Comparison of ENCODE assay signal across 17 cellular contexts in genomic region chr9:99779277-99779676, GRCh38. TPM values are rescaled to one million over a fixed set of nuclear protein-coding genes. Genes with fewer than 3 reads are reported as not detected.
DNase-seq lines count a peak whose midpoint lies in the region; ATAC-seq and TF ChIP-seq lines count a peak whose summit lies in the region.
"Had no signal": no experiment of that assay in that cellular context is flagged by ENCODE, and none has a peak within 500 bp of the region (broad histone marks: within the 10 kb centered on the region; RNA-seq: fewer than 3 reads in every experiment).

No MANE protein-coding gene starts in this region.

- no peaks in the 10 kb centered on the region for H3K79me2 ChIP-seq in OCI-LY3 (ENCODE audit: low read length)

- H3K36me3 ChIP-seq in OCI-LY3 (replicated peaks; ENCODE audit: low read depth, low read length) (no peaks in the 10 kb centered on the region), H7 (replicated peaks; ENCODE audit: control insufficient read depth, insufficient read depth, low read length) (no peaks in the 10 kb centered on the region)
- H3K36me3 ChIP-seq: BE2C had no signal

- intact Hi-C loops in left cardiac atrium (cut with DNase I), result no loop called here

- peaks cover 39% of the 10 kb centered on the region for H3K4me1 ChIP-seq in OCI-LY3 (ENCODE audit: low read length)
- H3K4me1 ChIP-seq: BE2C had no signal

- peak overlapping the region; percentile 37 for H3K4me2 ChIP-seq in OCI-LY3 (ENCODE audit: low read length)

- H3K36me3 Mint-ChIP-seq in activated T-cell treated with anti-CD3 and anti-CD28 coated beads, Interleukin-2, amount 50 U/mL, for 24 hours (ENCODE audit: low read depth), result no peaks in the 10 kb centered on the region

- no peaks in the 10 kb centered on the region for H3K27me3 ChIP-seq in OCI-LY3 (ENCODE audit: low read depth, low read length)
- no peaks in the 10 kb centered on the region for H3K27me3 ChIP-seq in H7 (ENCODE audit: control insufficient read depth, insufficient read depth, low read length)
- H3K27me3 ChIP-seq: BE2C had no signal

- H3K4me3 ChIP-seq in OCI-LY3 (ENCODE audit: low read length) (no peak overlapping the region), H7 (ENCODE audit: insufficient read depth, low read depth, low read length) (no peak overlapping the region)

- no peak overlapping the region for H3K27ac ChIP-seq in OCI-LY3 (ENCODE audit: low read length)

- no peak for TF ChIP-seq CTCF in OCI-LY3 (IDR thresholded peaks at IDR 0.05; ENCODE audit: low read depth, low read length)

- H3K9me3 Mint-ChIP-seq in activated T-cell treated with anti-CD3 and anti-CD28 coated beads, Interleukin-2, amount 50 U/mL, for 24 hours, result no peaks in the 10 kb centered on the region
- no peaks in the 10 kb centered on the region for H3K9me3 Mint-ChIP-seq in stimulated activated naive CD8-positive, alpha-beta T cell treated with anti-CD3 and anti-CD28 coated beads, Interleukin-15, amount 100 ng/mL, for 72 hours
- H3K9me3 Mint-ChIP-seq: HFFc6 had no signal

- no peak overlapping the region for H3K4me3 Mint-ChIP-seq in activated T-cell treated with anti-CD3 and anti-CD28 coated beads, Interleukin-2, amount 50 U/mL, for 24 hours
- H3K4me3 Mint-ChIP-seq in stimulated activated naive CD8-positive, alpha-beta T cell treated with anti-CD3 and anti-CD28 coated beads, Interleukin-15, amount 100 ng/mL, for 72 hours, result no peak overlapping the region
- H3K4me3 Mint-ChIP-seq: HFFc6 had no signal

- ATAC-seq in esophagus mucosa (peak; percentile 59), left cardiac atrium (no peak)
- ATAC-seq in stimulated activated naive CD8-positive, alpha-beta T cell treated with anti-CD3 and anti-CD28 coated beads, Interleukin-15, amount 100 ng/mL, for 72 hours, result peak; percentile 84

- H2AFZ ChIP-seq in OCI-LY3 (ENCODE audit: low read depth, low read length), result no peak overlapping the region

- peak overlapping the region; percentile 51 for H3K27ac Mint-ChIP-seq in activated T-cell treated with anti-CD3 and anti-CD28 coated beads, Interleukin-2, amount 50 U/mL, for 24 hours
- H3K27ac Mint-ChIP-seq in stimulated activated naive CD8-positive, alpha-beta T cell treated with anti-CD3 and anti-CD28 coated beads, Interleukin-15, amount 100 ng/mL, for 72 hours, result no peak overlapping the region
- H3K27ac Mint-ChIP-seq: HFFc6 had no signal

- no peak for DNase-seq in activated T-cell treated with anti-CD3 and anti-CD28 coated beads, Interleukin-2, amount 50 U/mL, for 24 hours
- no peak for DNase-seq in activated T-cell treated with anti-CD3 and anti-CD28 coated beads, Interleukin-2, amount 50 U/mL, for 48 hours
- no peak for DNase-seq in stimulated activated naive CD8-positive, alpha-beta T cell treated with anti-CD3 and anti-CD28 coated beads, Interleukin-15, amount 100 ng/mL, for 72 hours
- DNase-seq in H7 (no peak), left cardiac atrium (no peak)
- DNase-seq: BE2C, DMS53, GDM1, HFFc6, Karpas-422, NCI-H1694, NCI-H2171 treated with DMSO at 0.1 percent for 48 hours, NCI-H446, NCI-H526, SIG-M5 had no signal

- H4K20me1 ChIP-seq in OCI-LY3 (ENCODE audit: insufficient read depth, low read length), result no peaks in the 10 kb centered on the region

- no peak overlapping the region for H3K9ac ChIP-seq in OCI-LY3 (ENCODE audit: low read length)

- H3K9me3 ChIP-seq in OCI-LY3 (ENCODE audit: insufficient read depth, low read length), result no peaks in the 10 kb centered on the region
- H3K9me3 ChIP-seq: BE2C had no signal

- peaks cover 29% of the 10 kb centered on the region for H3K27me3 Mint-ChIP-seq in activated T-cell treated with anti-CD3 and anti-CD28 coated beads, Interleukin-2, amount 50 U/mL, for 24 hours
- peaks cover 31% of the 10 kb centered on the region for H3K27me3 Mint-ChIP-seq in stimulated activated naive CD8-positive, alpha-beta T cell treated with anti-CD3 and anti-CD28 coated beads, Interleukin-15, amount 100 ng/mL, for 72 hours

- peaks cover 27% of the 10 kb centered on the region for H3K4me1 Mint-ChIP-seq in activated T-cell treated with anti-CD3 and anti-CD28 coated beads, Interleukin-2, amount 50 U/mL, for 24 hours (ENCODE audit: low read depth)
- H3K4me1 Mint-ChIP-seq in stimulated activated naive CD8-positive, alpha-beta T cell treated with anti-CD3 and anti-CD28 coated beads, Interleukin-15, amount 100 ng/mL, for 72 hours, result peaks cover 31% of the 10 kb centered on the region

RNA-seq across cellular contexts. Expression of gene NR4A3, which starts 42.4 kb away (rescaled TPM):
- total RNA-seq in esophagus mucosa (0.24 TPM), left cardiac atrium (10 to 100 TPM; 38.6 to 92.1 TPM)
- 0.10 and 0.18 TPM in 2 replicates for total RNA-seq in H7 (2014; rRNA removed; shearing (Covaris generic))

Comparison
In these comparisons a context has a peak if more than half of its experiments do, and no peak if none do; other contexts are left out.
1. ATAC-seq: peak in esophagus mucosa (single experiment) and stimulated activated naive CD8-positive, alpha-beta T cell treated with anti-CD3 and anti-CD28 coated beads, Interleukin-15, amount 100 ng/mL, for 72 hours (single experiment); none in left cardiac atrium (0 of 2).
2. RNA of gene NR4A3, which starts 42.4 kb away (total RNA-seq): 38.6 to 92.1 TPM in left cardiac atrium; 0.24 TPM in esophagus mucosa (single experiment) and 0.10 to 0.18 TPM in H7; every median in the first group is over 10 times any median in the second.